In the genomic region with DNA sequence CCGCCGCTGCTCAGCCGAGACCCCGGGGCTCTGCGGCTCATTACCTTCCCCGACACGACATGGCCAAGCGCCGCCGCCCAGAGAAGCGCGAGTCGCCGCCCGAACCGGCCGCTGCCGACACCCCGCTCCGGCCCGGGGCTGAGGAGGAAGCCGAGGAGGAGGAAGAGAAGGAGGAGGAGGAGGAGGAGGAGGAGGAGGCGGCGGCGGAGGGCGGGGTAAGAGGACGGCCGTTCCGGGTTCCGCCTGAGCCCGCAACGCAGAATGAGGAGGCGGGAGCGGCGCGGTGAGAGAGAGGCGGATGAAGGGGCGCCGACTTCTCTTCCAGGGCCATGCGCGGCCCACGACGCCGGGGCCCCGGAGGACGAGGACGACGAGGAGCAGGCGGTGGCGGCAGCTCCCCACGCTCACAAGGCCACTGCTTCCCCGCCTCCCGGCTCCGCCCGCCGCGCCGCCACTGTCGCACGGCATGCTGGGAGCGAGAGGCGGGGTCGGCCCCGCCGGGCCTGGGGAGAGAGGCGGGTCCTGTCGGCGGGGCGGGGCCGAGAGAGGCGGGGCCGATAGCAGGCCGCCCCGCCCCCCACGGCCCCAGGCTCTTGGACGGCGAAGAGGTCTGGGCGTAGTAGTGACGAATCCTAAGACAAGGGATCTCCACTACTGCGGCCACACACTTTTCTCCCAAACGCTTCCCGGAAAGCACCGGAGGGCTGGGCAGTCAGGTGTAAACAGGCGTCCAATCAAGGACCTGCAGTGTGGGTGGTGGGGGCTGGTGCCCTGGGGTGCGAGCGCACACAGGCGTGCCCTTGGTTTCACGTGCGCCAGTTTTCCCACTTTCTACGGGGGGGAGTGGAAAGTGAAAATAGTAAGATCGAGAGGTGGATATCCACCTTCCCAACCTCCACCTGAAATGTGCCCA, we compare ENCODE assay signal across 8 cellular contexts.
DNase-seq lines count a peak whose midpoint lies in the region; ATAC-seq and TF ChIP-seq lines count a peak whose summit lies in the region.
"Not testable (repeated sequence)": the region's sequence is repeated elsewhere in the genome, so short reads cannot be mapped to it uniquely, and the experiment has no call there.

No MANE protein-coding gene starts in this region.

- H3K36me3 ChIP-seq in adrenal gland (replicated peaks in 1 of 2); transverse colon: not testable (repeated sequence)

- H3K4me3 ChIP-seq in GM12864 (ENCODE audit: low read depth, low read length) (peak overlapping the region; percentile 60), adrenal gland (peak overlapping the region in 3 of 4 donors; percentile 22 to 80 (median 34)), transverse colon (peak overlapping the region; percentile 47 to 71 (median 66))

- in situ Hi-C loops in transverse colon (cut with MboI; ENCODE audit: low pct_ligation_motif_present in 1 of 4, low pct_unique_long_range_greater_than_20kb in 1 of 4, low sequenced_read_pairs in 3 of 4): not testable (repeated sequence)

- ATAC-seq in HG02759 (IDR thresholded peaks at IDR 0.05; ENCODE audit: unreplicated experiment) (peak; percentile 74), left cardiac atrium (peak; percentile 94 to 97)

- TF ChIP-seq POLR2A in adrenal gland (IDR thresholded peaks at IDR 0.05) (peak in 1 of 2 donors; percentile 90), transverse colon (IDR thresholded peaks at IDR 0.05) (peak; percentile 70)

- not testable (repeated sequence) for TF ChIP-seq EP300 in transverse colon (IDR thresholded peaks at IDR 0.05; ENCODE audit: low read depth)

- intact Hi-C loops in adrenal gland (cut with DNase I); left cardiac atrium (cut with DNase I); posterior cingulate gyrus (cut with DNase I); transverse colon (cut with DNase I; ENCODE audit: low total_unique reads): not testable (repeated sequence)

- TF ChIP-seq CTCF in GM12864 (IDR thresholded peaks at IDR 0.05; ENCODE audit: low read depth, low read length, missing control alignments); adrenal gland (IDR thresholded peaks at IDR 0.05); transverse colon (IDR thresholded peaks at IDR 0.05): not testable (repeated sequence)

- not testable (repeated sequence) for H3K4me1 ChIP-seq in adrenal gland (replicated peaks in 1 of 2)
- H3K4me1 ChIP-seq in transverse colon: peaks cover 7 to 50% (median 25%) of the 10 kb centered on the region in 4 donors

- H3K27ac ChIP-seq in adrenal gland (peak overlapping the region; percentile 7 to 99 (median 89)), transverse colon (peak overlapping the region; percentile 89 to 98 (median 96))

- WGBS in adrenal gland, 4 donors: 0 to 2% (median 1%) methylated on average over 15 to 69 of the region's 91 CpGs
- 0 to 1% methylated on average over 7 to 72 of the region's 91 CpGs for WGBS in transverse colon (ENCODE audit: low coverage in 1 of 2), 2 donors

- H3K27me3 ChIP-seq in adrenal gland, transverse colon: not testable (repeated sequence)

- DNase-seq in GM12864 (ENCODE audit: low read depth) (peak; percentile 43), NCI-H1436 (lab: John Stamatoyannopoulos, UW) (peak; percentile 60), T-helper 1 cell (peak; percentile 82 to 95 (median 86)), adrenal gland (peak; percentile 92 to 95 (median 94)), left cardiac atrium (peak; percentile 93), posterior cingulate gyrus (peak; percentile 85 to 98 (median 88)), transverse colon (peak; percentile 94)

- not testable (repeated sequence) for H3K9me3 ChIP-seq in adrenal gland (replicated peaks in 1 of 3); transverse colon

Comparison
In these comparisons a context has a peak if more than half of its experiments do, and no peak if none do; other contexts are left out.
1. Peak in every context shown above with its lines: DNase-seq, ATAC-seq, H3K4me3 ChIP-seq and H3K27ac ChIP-seq.
2. DNase-seq: peak in every context shown above with its lines; median percentile 94 in adrenal gland; 94 in transverse colon; 93 in left cardiac atrium; 88 in posterior cingulate gyrus; 86 in T-helper 1 cell; 60 in NCI-H1436; 43 in GM12864.